8 cellular contexts compared by ENCODE assay signal in the genomic region with DNA sequence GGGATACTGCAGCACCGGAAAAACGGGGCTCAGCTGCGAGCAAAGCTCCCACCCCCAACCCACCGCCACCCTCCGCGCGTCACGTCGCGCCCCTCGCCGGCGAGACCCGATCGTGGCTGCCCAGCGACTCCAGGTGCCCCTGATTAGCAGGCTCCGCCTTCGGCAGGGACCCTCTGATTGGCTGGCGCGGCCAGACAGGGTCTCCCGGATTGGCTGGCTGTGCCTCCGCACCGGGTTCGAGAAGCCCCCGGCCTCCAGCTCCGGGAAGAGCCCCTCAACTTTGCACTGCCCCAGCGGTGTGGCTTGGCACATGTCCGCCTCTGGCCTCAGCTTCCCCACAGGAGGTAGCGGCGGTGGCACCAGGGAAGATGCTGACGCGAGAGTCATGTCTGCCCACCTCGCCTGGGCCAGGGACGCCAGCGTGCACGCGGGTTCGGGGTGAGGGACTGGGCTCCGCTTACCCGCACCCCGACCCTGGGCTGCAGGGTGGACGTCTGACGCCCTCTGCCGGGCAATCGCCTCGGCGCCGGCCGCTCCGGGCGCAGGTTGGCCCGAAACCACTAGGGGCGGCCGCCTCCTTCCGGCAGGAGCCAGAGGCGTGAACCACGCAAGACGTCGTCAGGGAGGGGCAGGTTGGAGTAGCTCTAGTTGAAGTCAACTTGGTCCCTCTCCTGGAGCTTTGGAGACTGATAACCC. TPM values are rescaled to one million over a fixed set of nuclear protein-coding genes. Genes with fewer than 3 reads are reported as not detected.
DNase-seq lines count a peak whose midpoint lies in the region; ATAC-seq and TF ChIP-seq lines count a peak whose summit lies in the region.

No MANE protein-coding gene starts in this region.

- H3K27me3 ChIP-seq in ascending aorta (no peaks in the 10 kb centered on the region), hepatocyte (no peaks in the 10 kb centered on the region)

- H3K27ac ChIP-seq in ascending aorta (peak overlapping the region; percentile 100), hepatocyte (peak overlapping the region; percentile 100)

- H3K9me2 ChIP-seq in hepatocyte (replicated peaks; ENCODE audit: insufficient read depth) = no peaks in the 10 kb centered on the region

- H3K9me3 ChIP-seq in ascending aorta = no peaks in the 10 kb centered on the region
- no peaks in the 10 kb centered on the region for H3K9me3 ChIP-seq in hepatocyte (ENCODE audit: low read depth)

- H3K36me3 ChIP-seq in ascending aorta = peaks cover 5 to 7% of the 10 kb centered on the region in 2 donors
- no peaks in the 10 kb centered on the region for H3K36me3 ChIP-seq in hepatocyte (replicated peaks; ENCODE audit: insufficient read depth, low read depth)

- under 1% methylated on average over 59 of the region's 59 CpGs for WGBS in hepatocyte (ENCODE audit: low lambda C conversion rate, missing lambda C conversion rate)

- TF ChIP-seq CTCF in GM12875 (IDR thresholded peaks at IDR 0.05; ENCODE audit: borderline replicate concordance, insufficient read depth, low read depth, low read length) (peak; percentile 100), ascending aorta (IDR thresholded peaks at IDR 0.05) (peak; percentile 100), hepatocyte (IDR thresholded peaks at IDR 0.05; ENCODE audit: poor library complexity) (peak; percentile 100)

- peak overlapping the region; percentile 47 for H2AFZ ChIP-seq in hepatocyte

- ATAC-seq in HG02678 (IDR thresholded peaks at IDR 0.05; ENCODE audit: unreplicated experiment) (peak; percentile 57), sciatic nerve (peak; percentile 81)

- peaks cover 30 to 42% of the 10 kb centered on the region in 2 donors for H3K4me1 ChIP-seq in ascending aorta
- H3K4me1 ChIP-seq in hepatocyte (ENCODE audit: insufficient read depth) = peaks cover 45% of the 10 kb centered on the region

- H3K4me3 ChIP-seq in GM12875 (ENCODE audit: low read depth, low read length) = peak overlapping the region; percentile 95
- H3K4me3 ChIP-seq in ascending aorta = peak overlapping the region; percentile 57 to 67
- peak overlapping the region; percentile 72 for H3K4me3 ChIP-seq in hepatocyte

- intact Hi-C loops in ascending aorta (cut with DNase I) (loop anchor here (1.0 to 10.0 kb wide), 5 partner anchors 18 to 431 kb away; a partner anchor contains a TSS), sciatic nerve (cut with DNase I) (loop anchor here (10.0 kb wide), 1 partner anchor 91 kb away; a partner anchor contains a TSS)

- H3K79me2 ChIP-seq in hepatocyte = peaks cover 65% of the 10 kb centered on the region

- peaks cover 25% of the 10 kb centered on the region for H4K20me1 ChIP-seq in hepatocyte (ENCODE audit: insufficient read depth, poor library complexity, severe bottlenecking)

- DNase-seq in NCI-H1105 treated with DMSO at 0.1 percent for 48 hours (lab: John Stamatoyannopoulos, UW) (peak; percentile 82), T-helper 2 cell (peak; percentile 86 to 97 (median 93)), ascending aorta (ENCODE audit: low spot score in 2 of 2) (peak; percentile 72 to 96), hepatocyte (ENCODE audit: low spot score) (peak; percentile 97), sciatic nerve (ENCODE audit: low spot score) (peak; percentile 95), cortex of kidney (lab: John Stamatoyannopoulos, UW) (no peak)

- H3K4me2 ChIP-seq in hepatocyte = peak overlapping the region; percentile 96

RNA-seq across cellular contexts. Expression of a gene that starts 0.5 kb away (rescaled TPM):
- total RNA-seq in ascending aorta (1.9 TPM), hepatocyte (38.7 and 45.3 TPM in 2 replicates), sciatic nerve (12.1 TPM)
- polyA plus RNA-seq in hepatocyte = 40.4 and 43.6 TPM in 2 replicates

RNA-seq across cellular contexts. Expression of a gene that starts 9.8 kb away (rescaled TPM):
- 22.7 TPM for total RNA-seq in ascending aorta
- 2.7 and 3.8 TPM in 2 replicates for total RNA-seq in hepatocyte
- polyA plus RNA-seq in hepatocyte = 2.5 and 2.7 TPM in 2 replicates
- total RNA-seq in sciatic nerve = 26.3 TPM
